Comparison of ENCODE assay signal across 9 cellular contexts in genomic region chr2:139790807-139791206, GRCh38.
DNase-seq lines count a peak whose midpoint lies in the region; TF ChIP-seq lines count a peak whose summit lies in the region.
"Had no signal": no experiment of that assay in that cellular context is flagged by ENCODE, and none has a peak within 500 bp of the region (broad histone marks: within the 10 kb centered on the region; RNA-seq: fewer than 3 reads in every experiment).

No MANE protein-coding gene starts in this region.

- H3K27me3 ChIP-seq in tibial artery (no peaks in the 10 kb centered on the region), vagina (no peaks in the 10 kb centered on the region)
- H3K27me3 ChIP-seq: neutrophil had no signal

- H3K27ac ChIP-seq in tibial artery (no peak overlapping the region), vagina (no peak overlapping the region)
- H3K27ac ChIP-seq: neutrophil had no signal

- DNase-seq in NCI-H1694 treated with DMSO at 0.1 percent for 48 hours (lab: John Stamatoyannopoulos, UW), result peak; percentile 73
- DNase-seq in NCI-H1694 (lab: John Stamatoyannopoulos, UW), result no peak
- peak; percentile 20 for DNase-seq in NCI-H524 treated with DMSO at 0.1 percent for 48 hours (lab: John Stamatoyannopoulos, UW)
- DNase-seq in dermis blood vessel endothelial cell, result peak; percentile 4
- no peak for DNase-seq in retinal pigment epithelial cell (ENCODE audit: low read depth)
- no peak for DNase-seq in tibial artery
- no peak for DNase-seq in vagina (ENCODE audit: extremely low spot score in 2 of 2)
- DNase-seq in T1000 (lab: John Stamatoyannopoulos, UW), result no peak

- no peaks in the 10 kb centered on the region for H3K4me1 ChIP-seq in tibial artery
- no peaks in the 10 kb centered on the region for H3K4me1 ChIP-seq in vagina

- H3K36me3 ChIP-seq in tibial artery, result no peaks in the 10 kb centered on the region
- no peaks in the 10 kb centered on the region for H3K36me3 ChIP-seq in vagina
- H3K36me3 ChIP-seq: neutrophil had no signal

- H3K4me3 ChIP-seq in retinal pigment epithelial cell (ENCODE audit: low read length), result no peak overlapping the region
- no peak overlapping the region for H3K4me3 ChIP-seq in tibial artery
- no peak overlapping the region for H3K4me3 ChIP-seq in vagina

- intact Hi-C loops in tibial artery (cut with DNase I; ENCODE audit: low total_unique reads), result loop anchor here (5.0 kb wide), 1 partner anchor 1071 kb away; no protein-coding TSS in a partner anchor
- intact Hi-C loops in vagina (cut with DNase I), result no loop called here

- no peaks in the 10 kb centered on the region for H3K9me3 ChIP-seq in tibial artery
- H3K9me3 ChIP-seq in vagina, result no peaks in the 10 kb centered on the region
- H3K9me3 ChIP-seq: neutrophil had no signal

- TF ChIP-seq CTCF in retinal pigment epithelial cell (conservative IDR thresholded peaks at IDR 0.05; ENCODE audit: low read depth, low read length), result peak; percentile 42
- TF ChIP-seq CTCF in tibial artery (IDR thresholded peaks at IDR 0.05), result no peak
- TF ChIP-seq CTCF in vagina (IDR thresholded peaks at IDR 0.05), result no peak

- TF ChIP-seq POLR2A in vagina (IDR thresholded peaks at IDR 0.05), result no peak

Comparison
In these comparisons a context has a peak if more than half of its experiments do, and no peak if none do; other contexts are left out.
1. DNase-seq: peak in NCI-H1694 treated with DMSO at 0.1 percent for 48 hours (single experiment), NCI-H524 treated with DMSO at 0.1 percent for 48 hours (single experiment) and dermis blood vessel endothelial cell (single experiment); none in NCI-H1694 (single experiment), retinal pigment epithelial cell (single experiment), tibial artery (0 of 2), vagina (0 of 2) and T1000 (single experiment).